9 cellular contexts compared by ENCODE assay signal in genomic region chr3:111737712-111738097, GRCh38.
DNase-seq lines count a peak whose midpoint lies in the region; ATAC-seq and TF ChIP-seq lines count a peak whose summit lies in the region.
"Had no signal": no experiment of that assay in that cellular context is flagged by ENCODE, and none has a peak within 500 bp of the region (broad histone marks: within the 10 kb centered on the region; RNA-seq: fewer than 3 reads in every experiment).

No MANE protein-coding gene starts in this region.

- H3K9me3 ChIP-seq in breast epithelium, result no peaks in the 10 kb centered on the region
- no peaks in the 10 kb centered on the region for H3K9me3 ChIP-seq in parathyroid adenoma (ENCODE audit: control insufficient read depth, low read length)
- H3K9me3 ChIP-seq in neural progenitor cell (ENCODE audit: low read depth), result no peaks in the 10 kb centered on the region

- H3K27me3 ChIP-seq in breast epithelium, result no peaks in the 10 kb centered on the region
- H3K27me3 ChIP-seq in parathyroid adenoma (ENCODE audit: control insufficient read depth, insufficient read depth, low read length), result no peaks in the 10 kb centered on the region
- H3K27me3 ChIP-seq in neural progenitor cell, result no peaks in the 10 kb centered on the region

- H3K4me1 ChIP-seq in breast epithelium (peaks cover 0 to 5% of the 10 kb centered on the region in 2 donors), parathyroid adenoma (peaks cover 29% of the 10 kb centered on the region), neural progenitor cell (no peaks in the 10 kb centered on the region)

- H4K20me1 ChIP-seq in neural progenitor cell (ENCODE audit: low read depth), result no peaks in the 10 kb centered on the region

- H2AFZ ChIP-seq in parathyroid adenoma (peak overlapping the region; percentile 71), neural progenitor cell (replicated peaks) (no peak overlapping the region)

- H3K36me3 Mint-ChIP-seq in neural progenitor cell, result no peaks in the 10 kb centered on the region

- H3K9me3 Mint-ChIP-seq in neural progenitor cell, result no peaks in the 10 kb centered on the region

- no peak for TF ChIP-seq POLR2A in breast epithelium (IDR thresholded peaks at IDR 0.05)

- ATAC-seq in GM18498 (IDR thresholded peaks at IDR 0.05; ENCODE audit: unreplicated experiment) (peak; percentile 89), HG03095 (IDR thresholded peaks at IDR 0.05; ENCODE audit: unreplicated experiment) (peak; percentile 80), GM18517 (IDR thresholded peaks at IDR 0.05; ENCODE audit: unreplicated experiment) (no peak)

- H3K27ac ChIP-seq in breast epithelium (peak overlapping the region; percentile 73 to 77), parathyroid adenoma (peak overlapping the region; percentile 60), neural progenitor cell (no peak overlapping the region)

- peak in 1 of 2 donors; percentile 77 for DNase-seq in breast epithelium (ENCODE audit: low spot score in 2 of 2)
- DNase-seq in neural progenitor cell (ENCODE audit: low spot score), result no peak
- DNase-seq in NCI-H345 treated with DMSO at 0.1 percent for 48 hours (lab: John Stamatoyannopoulos, UW; ENCODE audit: unreplicated experiment), result no peak
- no peak for DNase-seq in HUDEP-2 (lab: John Stamatoyannopoulos, UW; ENCODE audit: unreplicated experiment in 76 of 76)

- intact Hi-C loops in breast epithelium (cut with DNase I; ENCODE audit: low total_unique reads), result no loop called here

- no peak overlapping the region for H3K4me3 ChIP-seq in breast epithelium
- no peak overlapping the region for H3K4me3 ChIP-seq in parathyroid adenoma (ENCODE audit: low read depth, low read length)
- no peak overlapping the region for H3K4me3 ChIP-seq in neural progenitor cell

- no peak for TF ChIP-seq CTCF in breast epithelium (IDR thresholded peaks at IDR 0.05)
- TF ChIP-seq CTCF in parathyroid adenoma (IDR thresholded peaks at IDR 0.05), result no peak
- no peak for TF ChIP-seq CTCF in neural progenitor cell (IDR thresholded peaks at IDR 0.05)

- H3K9ac ChIP-seq in parathyroid adenoma (no peak overlapping the region), neural progenitor cell (no peak overlapping the region)

- no peak overlapping the region for H3K4me3 Mint-ChIP-seq in neural progenitor cell
- H3K4me3 Mint-ChIP-seq: IgD-negative memory B cell had no signal

- no peaks in the 10 kb centered on the region for H3K36me3 ChIP-seq in breast epithelium
- H3K36me3 ChIP-seq in parathyroid adenoma (ENCODE audit: control insufficient read depth, insufficient read depth, low read length), result no peaks in the 10 kb centered on the region
- no peaks in the 10 kb centered on the region for H3K36me3 ChIP-seq in neural progenitor cell

- H3K4me1 Mint-ChIP-seq in neural progenitor cell, result peaks cover 6% of the 10 kb centered on the region
- H3K4me1 Mint-ChIP-seq: IgD-negative memory B cell had no signal

- H3K27me3 Mint-ChIP-seq in neural progenitor cell (ENCODE audit: insufficient read depth, low read depth), result no peaks in the 10 kb centered on the region

- H3K79me2 ChIP-seq in parathyroid adenoma (no peaks in the 10 kb centered on the region), neural progenitor cell (ENCODE audit: low read depth) (no peaks in the 10 kb centered on the region)

- H3K27ac Mint-ChIP-seq in neural progenitor cell, result no peak overlapping the region
- H3K27ac Mint-ChIP-seq: IgD-negative memory B cell had no signal

- H3F3A ChIP-seq in neural progenitor cell (ENCODE audit: low read depth), result no peaks in the 10 kb centered on the region

- no peak overlapping the region for H3K4me2 ChIP-seq in parathyroid adenoma (ENCODE audit: low read length)
- no peak overlapping the region for H3K4me2 ChIP-seq in neural progenitor cell
